8 cellular contexts compared by ENCODE assay signal in genomic region chr9:5886114-5886939, GRCh38. TPM values are rescaled to one million over a fixed set of nuclear protein-coding genes. Genes with fewer than 3 reads are reported as not detected.
DNase-seq lines count a peak whose midpoint lies in the region; ATAC-seq and TF ChIP-seq lines count a peak whose summit lies in the region.

No MANE protein-coding gene starts in this region.

- H3K4me3 Mint-ChIP-seq in activated T-cell treated with anti-CD3 and anti-CD28 coated beads, Interleukin-2, amount 50 U/mL, for 24 hours, result no peak overlapping the region

- no peaks in the 10 kb centered on the region for H3K36me3 Mint-ChIP-seq in activated T-cell treated with anti-CD3 and anti-CD28 coated beads, Interleukin-2, amount 50 U/mL, for 24 hours (ENCODE audit: low read depth)

- H4K20me1 ChIP-seq in PC-3 (ENCODE audit: low read length), result no peaks in the 10 kb centered on the region
- no peaks in the 10 kb centered on the region for H4K20me1 ChIP-seq in fibroblast of lung (ENCODE audit: control insufficient read depth, extremely low read depth, insufficient read depth, low read length)

- peak; percentile 82 for ATAC-seq in GM21423 (IDR thresholded peaks at IDR 0.05; ENCODE audit: unreplicated experiment)
- ATAC-seq in PC-3, result peak; percentile 97

- H2AFZ ChIP-seq in PC-3 (ENCODE audit: low read length) (no peak overlapping the region), fibroblast of lung (ENCODE audit: low read length) (no peak overlapping the region)

- BruUV-seq in PC-3 (replicated peaks; lab: Mats Ljungman, UMichigan), result no TSS peak

- CTCF ChIA-PET in PC-3 (lab: Charles Lee), result no interaction called here

- H3K27me3 Mint-ChIP-seq in activated T-cell treated with anti-CD3 and anti-CD28 coated beads, Interleukin-2, amount 50 U/mL, for 24 hours, result no peaks in the 10 kb centered on the region

- no peaks in the 10 kb centered on the region for H3K9me3 ChIP-seq in PC-3 (ENCODE audit: low read length)
- no peaks in the 10 kb centered on the region for H3K9me3 ChIP-seq in fibroblast of lung (ENCODE audit: control insufficient read depth, insufficient read depth, low read depth, low read length)
- H3K9me3 ChIP-seq in neutrophil, result no peaks in the 10 kb centered on the region

- intact Hi-C loops in PC-3 (cut with micrococcal nuclease), result loop anchor here (1.0 to 2.0 kb wide), 3 partner anchors 90 to 420 kb away; no protein-coding TSS in a partner anchor

- H3K27me3 ChIP-seq in PC-3 (ENCODE audit: low read length) (no peaks in the 10 kb centered on the region), fibroblast of lung (ENCODE audit: control insufficient read depth, insufficient read depth, low read length) (no peaks in the 10 kb centered on the region), neutrophil (no peaks in the 10 kb centered on the region)

- peaks cover 6% of the 10 kb centered on the region for H3K4me1 Mint-ChIP-seq in activated T-cell treated with anti-CD3 and anti-CD28 coated beads, Interleukin-2, amount 50 U/mL, for 24 hours (ENCODE audit: low read depth)

- peaks cover 10% of the 10 kb centered on the region; the same call in 1 of the 2 replicates for H3K4me1 ChIP-seq in PC-3 (ENCODE audit: insufficient read depth, low read length)
- no peaks in the 10 kb centered on the region for H3K4me1 ChIP-seq in fibroblast of lung (ENCODE audit: control insufficient read depth, extremely low read depth, insufficient read depth, low read length)
- H3K4me1 ChIP-seq in neutrophil (ENCODE audit: control insufficient read depth in 1 of 2, insufficient read depth in 1 of 2, low read depth in 1 of 2, low read length in 1 of 2), result no peaks in the 10 kb centered on the region

- TF ChIP-seq CTCF in PC-3 (conservative IDR thresholded peaks at IDR 0.05; ENCODE audit: low read depth, low read length) (peak; percentile 88), fibroblast of lung (conservative IDR thresholded peaks at IDR 0.05 in 1 of 2, IDR thresholded peaks at IDR 0.05 in 1 of 2; ENCODE audit: low read depth in 1 of 2, low read length in 2 of 2) (peak; percentile 94 to 98), neutrophil (IDR thresholded peaks at IDR 0.05) (peak; percentile 49)

- H3K4me2 ChIP-seq in PC-3 (ENCODE audit: low read length) (no peak overlapping the region), fibroblast of lung (ENCODE audit: extremely low read depth, insufficient read depth, low read length) (no peak overlapping the region)

- H3F3A ChIP-seq in PC-3 (ENCODE audit: low read length, unreplicated experiment), result no peaks in the 10 kb centered on the region

- H3K36me3 ChIP-seq in PC-3 (ENCODE audit: low read depth, low read length) (no peaks in the 10 kb centered on the region), fibroblast of lung (ENCODE audit: control insufficient read depth, insufficient read depth, low read length) (no peaks in the 10 kb centered on the region), neutrophil (no peaks in the 10 kb centered on the region)

- H3K4me3 ChIP-seq in PC-3 (ENCODE audit: low read length) (no peak overlapping the region), fibroblast of lung (replicated peaks in 1 of 4; ENCODE audit: control extremely low read depth in 1 of 4, insufficient read depth in 1 of 4, low read depth in 3 of 4, low read length in 4 of 4) (no peak overlapping the region), neutrophil (ENCODE audit: low read depth in 1 of 2, low read length in 1 of 2) (no peak overlapping the region)

- DNase-seq in DMS53 treated with DMSO at 0.1 percent for 48 hours (lab: John Stamatoyannopoulos, UW; ENCODE audit: unreplicated experiment) (peak; percentile 49), HT-29 (ENCODE audit: low spot score) (peak; percentile 87), PC-3 (peak; percentile 73), fibroblast of lung (ENCODE audit: low read depth in 2 of 2) (peak; percentile 48 to 65), superior temporal gyrus (ENCODE audit: extremely low spot score) (peak; percentile 82)
- DNase-seq in activated T-cell treated with anti-CD3 and anti-CD28 coated beads, Interleukin-2, amount 50 U/mL, for 24 hours, result peak; percentile 88

- H3K27ac ChIP-seq in PC-3 (ENCODE audit: low read length) (no peak overlapping the region), fibroblast of lung (ENCODE audit: insufficient read depth, low read length) (no peak overlapping the region), neutrophil (no peak overlapping the region)

- no peaks in the 10 kb centered on the region for H3K9me3 Mint-ChIP-seq in activated T-cell treated with anti-CD3 and anti-CD28 coated beads, Interleukin-2, amount 50 U/mL, for 24 hours

- H3K9ac ChIP-seq in PC-3 (ENCODE audit: low read length) (no peak overlapping the region), fibroblast of lung (ENCODE audit: insufficient read depth, low read length) (no peak overlapping the region)

- H3K9me2 ChIP-seq in PC-3 (replicated peaks; ENCODE audit: low read length), result no peaks in the 10 kb centered on the region

- POLR2A ChIA-PET in PC-3 (lab: Charles Lee; ENCODE audit: unreplicated experiment), result no interaction called here

- no peak overlapping the region for H3K27ac Mint-ChIP-seq in activated T-cell treated with anti-CD3 and anti-CD28 coated beads, Interleukin-2, amount 50 U/mL, for 24 hours

- H3K79me2 ChIP-seq in PC-3 (ENCODE audit: low read length) (no peaks in the 10 kb centered on the region), fibroblast of lung (ENCODE audit: control insufficient read depth, insufficient read depth, low read length) (no peaks in the 10 kb centered on the region)

RNA-seq across cellular contexts. Expression of gene MLANA, which starts 4.4 kb away (rescaled TPM):
- not detected in 2 replicates for total RNA-seq in HT-29 (2014; rRNA removed; shearing (Covaris generic))
- total RNA-seq in PC-3 (2014; rRNA removed) (not detected in 2 replicates), fibroblast of lung (not detected in 2 replicates)
- polyA plus RNA-seq in fibroblast of lung, result not detected in 2 replicates
- 0.13 and 0.23 TPM in 2 replicates for polyA plus RNA-seq in fibroblast of lung (2012)
- polyA minus RNA-seq in fibroblast of lung (ENCODE audit: low replicate concordance), result not detected in 2 replicates

RNA-seq across cellular contexts. Expression of gene ERMP1, which starts 53.4 kb away (rescaled TPM):
- total RNA-seq in HT-29 (2014; rRNA removed; shearing (Covaris generic)), result 75.8 and 85.6 TPM in 2 replicates
- total RNA-seq in PC-3 (2014; rRNA removed), result 17.8 and 19.2 TPM in 2 replicates
- 12.1 and 25.4 TPM in 2 replicates for total RNA-seq in fibroblast of lung
- polyA plus RNA-seq in fibroblast of lung, result 7.7 and 9.4 TPM in 2 replicates
- polyA plus RNA-seq in fibroblast of lung (2012), result 5.4 and 5.8 TPM in 2 replicates
- polyA minus RNA-seq in fibroblast of lung (ENCODE audit: low replicate concordance), result 4.8 and 5.1 TPM in 2 replicates
